Comparison of ENCODE assay signal across 22 cellular contexts in genomic region chr10:118592675-118593330, GRCh38. TPM values are rescaled to one million over a fixed set of nuclear protein-coding genes. Genes with fewer than 3 reads are reported as not detected.
DNase-seq lines count a peak whose midpoint lies in the region; ATAC-seq, FAIRE-seq and TF ChIP-seq lines count a peak whose summit lies in the region.
"Had no signal": no experiment of that assay in that cellular context is flagged by ENCODE, and none has a peak within 500 bp of the region (broad histone marks: within the 10 kb centered on the region; RNA-seq: fewer than 3 reads in every experiment).

No MANE protein-coding gene starts in this region.

- H3K9me3 Mint-ChIP-seq in mesothelial cell of epicardium = no peaks in the 10 kb centered on the region
- H3K9me3 Mint-ChIP-seq: dendritic cell treated with granulocyte-macrophage colony-stimulating factor and Interleukin-4, amounts not matched to agents 40 ng/mL and 50 ng/mL, for 4 days; T-helper 1 cell treated with Interleukin-12 subunit alpha and Interleukin-12 subunit beta and Interleukin-4 antibody, amounts not matched to agents 30 μg/mL and 1 μg/mL, for 36 hours; WTC11 had no signal

- H3K9me3 ChIP-seq in kidney (ENCODE audit: control insufficient read depth in 1 of 2, low read length in 2 of 2) = no peaks in the 10 kb centered on the region
- H3K9me3 ChIP-seq in spleen = peaks cover 0 to 14% (median 0%) of the 10 kb centered on the region in 8 donors
- H3K9me3 ChIP-seq: left ventricle myocardium inferior, right lobe of liver, vagina had no signal

- H3K36me3 ChIP-seq in kidney (ENCODE audit: control insufficient read depth in 1 of 2, insufficient read depth in 2 of 2, low read length in 2 of 2) (no peaks in the 10 kb centered on the region), spleen (no peaks in the 10 kb centered on the region)
- H3K36me3 ChIP-seq: left ventricle myocardium inferior, right lobe of liver, vagina had no signal

- no peak for FAIRE-seq in kidney (lab: Jason Lieb, UNC)
- FAIRE-seq: G401.6 had no signal

- no peak overlapping the region for H3K4me3 ChIP-seq in kidney (ENCODE audit: low read length in 2 of 2)
- no peak overlapping the region for H3K4me3 ChIP-seq in spleen
- H3K4me3 ChIP-seq: left ventricle myocardium inferior, right lobe of liver, vagina had no signal

- no peak overlapping the region for H3K4me3 Mint-ChIP-seq in mesothelial cell of epicardium
- H3K4me3 Mint-ChIP-seq: activated CD8-positive, alpha-beta T cell treated with anti-CD3 and anti-CD28 coated beads, Interleukin-2, amount 10 ng/mL, durations not matched to agents 7 days and 5 days; activated naive CD8-positive, alpha-beta T cell treated with anti-CD3 and anti-CD28 coated beads for 36 hours; dendritic cell treated with granulocyte-macrophage colony-stimulating factor and Interleukin-4, amounts not matched to agents 40 ng/mL and 50 ng/mL, for 4 days; T-helper 1 cell treated with Interleukin-12 subunit alpha and Interleukin-12 subunit beta and Interleukin-4 antibody, amounts not matched to agents 30 μg/mL and 1 μg/mL, for 36 hours; WTC11 had no signal

- TF ChIP-seq CTCF in kidney (IDR thresholded peaks at IDR 0.05; ENCODE audit: borderline replicate concordance, extremely low read depth, insufficient read depth) (no peak), mesothelial cell of epicardium (IDR thresholded peaks at IDR 0.05; ENCODE audit: unreplicated experiment) (no peak), spleen (IDR thresholded peaks at IDR 0.05 in 8 of 11, conservative IDR thresholded peaks at IDR 0.05 in 3 of 11) (no peak)

- H3K36me3 Mint-ChIP-seq in mesothelial cell of epicardium = no peaks in the 10 kb centered on the region
- H3K36me3 Mint-ChIP-seq: brain, WTC11 had no signal

- peaks cover 3% of the 10 kb centered on the region for H3K4me1 Mint-ChIP-seq in mesothelial cell of epicardium

- no peak overlapping the region for H3K9ac ChIP-seq in kidney (ENCODE audit: low read length in 2 of 2)

- H3K27ac Mint-ChIP-seq in mesothelial cell of epicardium = no peak overlapping the region
- H3K27ac Mint-ChIP-seq: activated CD8-positive, alpha-beta T cell treated with anti-CD3 and anti-CD28 coated beads, Interleukin-2, amount 10 ng/mL, durations not matched to agents 7 days and 5 days; activated naive CD8-positive, alpha-beta T cell treated with anti-CD3 and anti-CD28 coated beads for 36 hours; brain; dendritic cell treated with granulocyte-macrophage colony-stimulating factor and Interleukin-4, amounts not matched to agents 40 ng/mL and 50 ng/mL, for 4 days; T-helper 1 cell treated with Interleukin-12 subunit alpha and Interleukin-12 subunit beta and Interleukin-4 antibody, amounts not matched to agents 30 μg/mL and 1 μg/mL, for 36 hours; WTC11 had no signal

- no peak for TF ChIP-seq POLR2A in spleen (IDR thresholded peaks at IDR 0.05)

- H3K27me3 Mint-ChIP-seq in mesothelial cell of epicardium (ENCODE audit: low read depth) = peaks cover 98% of the 10 kb centered on the region

- peak; percentile 88 for ATAC-seq in left colon
- ATAC-seq: activated CD8-positive, alpha-beta T cell treated with anti-CD3 and anti-CD28 coated beads, Interleukin-2, amount 10 ng/mL, durations not matched to agents 7 days and 5 days; right lobe of liver; WTC11 had no signal

- H3K27ac ChIP-seq in kidney (ENCODE audit: low read depth in 2 of 2, low read length in 2 of 2) = no peak overlapping the region
- H3K27ac ChIP-seq in spleen = no peak overlapping the region
- H3K27ac ChIP-seq: left ventricle myocardium inferior, right lobe of liver, vagina had no signal

- intact Hi-C loops in left colon (cut with DNase I, micrococcal nuclease) = no loop called here
- intact Hi-C loops in kidney (cut with DNase I) = no loop called here
- intact Hi-C loops in spleen (cut with DNase I; ENCODE audit: low total_unique reads) = no loop called here

- H3K27me3 ChIP-seq in spleen (replicated peaks in 1 of 7) = peaks cover 8 to 84% (median 43%) of the 10 kb centered on the region in 7 donors
- H3K27me3 ChIP-seq: vagina had no signal

- no peaks in the 10 kb centered on the region for H3K4me1 ChIP-seq in kidney (ENCODE audit: control insufficient read depth in 1 of 2, insufficient read depth in 1 of 2, low read depth in 1 of 2, low read length in 2 of 2)
- H3K4me1 ChIP-seq in spleen = peaks cover 0 to 20% (median 6%) of the 10 kb centered on the region in 6 donors
- H3K4me1 ChIP-seq: left ventricle myocardium inferior, right lobe of liver had no signal

- peak; percentile 56 for DNase-seq in DMS79 (lab: John Stamatoyannopoulos, UW)
- peak; percentile 47 for DNase-seq in NCI-H187 treated with DMSO at 0.1 percent for 48 hours (lab: John Stamatoyannopoulos, UW)
- DNase-seq in NCI-H345 treated with DMSO at 0.1 percent for 48 hours (lab: John Stamatoyannopoulos, UW; ENCODE audit: unreplicated experiment) = peak; percentile 88
- no peak for DNase-seq in left colon
- DNase-seq in kidney = no peak
- DNase-seq in mesothelial cell of epicardium (ENCODE audit: low spot score in 2 of 2, unreplicated experiment in 2 of 2) = no peak
- no peak for DNase-seq in spleen
- DNase-seq in activated CD4-positive, CD25-positive, alpha-beta regulatory T cell treated with anti-CD3 and anti-CD28 coated beads, Interleukin-2, amount 50 U/mL, for 72 hours = no peak
- DNase-seq: activated CD8-positive, alpha-beta T cell treated with anti-CD3 and anti-CD28 coated beads, Interleukin-2, amount 10 ng/mL, durations not matched to agents 7 days and 5 days; activated naive CD8-positive, alpha-beta T cell treated with anti-CD3 and anti-CD28 coated beads for 36 hours; foreskin melanocyte; left ventricle myocardium inferior; occipital lobe; right lobe of liver; Right ventricle myocardium superior; stimulated activated CD4-positive, alpha-beta T cell treated with anti-CD3 and anti-CD28 coated beads, Interleukin-1b, Interleukin-23, amount 100 ng/mL, for 48 hours had no signal

- 80 to 91% (median 90%) methylated on average over 2 of the region's 2 CpGs for WGBS in spleen, 5 donors

RNA-seq across cellular contexts. Expression of gene PRLHR, which starts 2.6 kb away (rescaled TPM):
- total RNA-seq in left colon = not detected
- not detected for total RNA-seq in kidney
- polyA plus RNA-seq in kidney (ENCODE audit: insufficient read depth, low read depth, low replicate concordance) = not detected
- total RNA-seq in mesothelial cell of epicardium = not detected in 3 replicates
- total RNA-seq in spleen = not detected
- polyA plus RNA-seq in spleen = not detected
- total RNA-seq: activated CD8-positive, alpha-beta T cell treated with anti-CD3 and anti-CD28 coated beads, Interleukin-2, amount 10 ng/mL, durations not matched to agents 7 days and 5 days; activated naive CD8-positive, alpha-beta T cell treated with anti-CD3 and anti-CD28 coated beads for 36 hours; left ventricle myocardium inferior; right lobe of liver; Right ventricle myocardium superior; WTC11 had no signal

Comparison
In these comparisons a context has a peak if more than half of its experiments do, and no peak if none do; other contexts are left out.
1. DNase-seq: peak in DMS79 (single experiment), NCI-H187 treated with DMSO at 0.1 percent for 48 hours (single experiment) and NCI-H345 treated with DMSO at 0.1 percent for 48 hours (single experiment); none in left colon (0 of 2), kidney (single experiment), mesothelial cell of epicardium (0 of 2), spleen (single experiment) and activated CD4-positive, CD25-positive, alpha-beta regulatory T cell treated with anti-CD3 and anti-CD28 coated beads, Interleukin-2, amount 50 U/mL, for 72 hours (single experiment).